In the genomic region with DNA sequence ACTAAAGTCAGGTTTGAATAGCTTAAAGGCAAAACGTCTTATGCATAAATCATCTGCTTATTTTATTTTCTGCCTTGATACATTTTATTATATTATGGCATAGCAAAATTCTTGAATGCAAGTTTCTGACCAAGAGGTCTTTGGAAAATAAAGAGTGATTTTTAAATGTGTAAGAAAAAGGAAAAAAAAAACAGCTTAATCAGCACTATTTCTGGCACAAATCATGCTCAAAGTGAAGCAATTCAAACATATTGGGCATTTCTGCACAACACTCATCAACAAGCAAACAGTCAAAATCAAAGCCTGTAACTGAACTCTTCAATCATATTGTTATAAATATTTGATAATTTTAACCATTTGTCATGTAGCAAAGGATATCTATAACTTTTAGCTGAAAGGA, we compare ENCODE assay signal across 40 cellular contexts.
"Had no signal": no experiment of that assay in that cellular context is flagged by ENCODE, and none has a peak within 500 bp of the region (broad histone marks: within the 10 kb centered on the region; RNA-seq: fewer than 3 reads in every experiment).

No MANE protein-coding gene starts in this region.

- H3K9me3 ChIP-seq: gastroesophageal sphincter, pancreas, prostate gland, sigmoid colon, uterus had no signal

- H3K27me3 Mint-ChIP-seq: activated CD4-positive, alpha-beta memory T cell treated with anti-CD3 and anti-CD28 coated beads for 36 hours; activated CD4-positive, alpha-beta T cell treated with anti-CD3 and anti-CD28 coated beads, Interleukin-2, amount 10 ng/mL, durations not matched to agents 24 days and 14 days; activated naive CD4-positive, alpha-beta T cell treated with anti-CD3 and anti-CD28 coated beads, Interleukin-2, amount 10 ng/mL, durations not matched to agents 7 days and 5 days; activated naive CD8-positive, alpha-beta T cell treated with anti-CD3 and anti-CD28 coated beads, Interleukin-2, amount 10 ng/mL, durations not matched to agents 7 days and 5 days; naive B cell; stimulated activated memory B cell treated with anti-CD40 and anti-IgM and Interleukin-4, amounts not matched to agents 10 μg/mL and 1 μg/mL and 100 μg/mL, for 72 hours; stimulated activated naive CD8-positive, alpha-beta T cell treated with anti-CD3 and anti-CD28 coated beads, Interleukin-15, amount 100 ng/mL, for 72 hours; T-helper 17 cell; type B pancreatic cell had no signal

- H3K27me3 ChIP-seq: cardiac muscle cell, dorsolateral prefrontal cortex, gastroesophageal sphincter, pancreas, sigmoid colon, uterus had no signal

- ATAC-seq: gastroesophageal sphincter; left cardiac atrium; stimulated activated memory B cell treated with anti-CD40 and anti-IgM and Interleukin-4, amounts not matched to agents 10 μg/mL and 1 μg/mL and 100 μg/mL, for 72 hours; stimulated activated naive CD8-positive, alpha-beta T cell treated with anti-CD3 and anti-CD28 coated beads, Interleukin-15, amount 100 ng/mL, for 72 hours; T-helper 17 cell had no signal

- FAIRE-seq: keratinocyte, pancreas had no signal

- H3K36me3 ChIP-seq: cardiac muscle cell, gastroesophageal sphincter, pancreas, prostate gland, sigmoid colon, uterus had no signal

- H3K27ac ChIP-seq: cardiac muscle cell, coronary artery, gastroesophageal sphincter, pancreas, prostate gland, sigmoid colon, uterus had no signal

- H3K9me3 Mint-ChIP-seq: activated CD4-positive, alpha-beta memory T cell treated with anti-CD3 and anti-CD28 coated beads for 36 hours; activated CD4-positive, alpha-beta T cell treated with anti-CD3 and anti-CD28 coated beads, Interleukin-2, amount 10 ng/mL, durations not matched to agents 24 days and 14 days; activated naive CD4-positive, alpha-beta T cell treated with anti-CD3 and anti-CD28 coated beads, Interleukin-2, amount 10 ng/mL, durations not matched to agents 7 days and 5 days; activated naive CD8-positive, alpha-beta T cell treated with anti-CD3 and anti-CD28 coated beads, Interleukin-2, amount 10 ng/mL, durations not matched to agents 7 days and 5 days; activated T-helper 1 cell treated with anti-CD3 and anti-CD28 coated beads, Interleukin-12 subunit alpha, Interleukin-12 subunit beta, Interleukin-2, Interleukin-4 antibody, amounts not matched to agents 30 ng/mL and 10 ng/mL and 1 ng/mL, durations not matched to agents 14 hours and 24 hours and 36 hours; mesothelial cell of epicardium; naive B cell; nephron progenitor cell; stimulated activated memory B cell treated with anti-CD40 and anti-IgM and Interleukin-4, amounts not matched to agents 10 μg/mL and 1 μg/mL and 100 μg/mL, for 72 hours; stimulated activated naive CD8-positive, alpha-beta T cell treated with anti-CD3 and anti-CD28 coated beads, Interleukin-15, amount 100 ng/mL, for 72 hours; type B pancreatic cell had no signal

- DNase-seq: activated CD4-positive, alpha-beta memory T cell treated with anti-CD3 and anti-CD28 coated beads for 36 hours; activated CD4-positive, alpha-beta T cell treated with anti-CD3 and anti-CD28 coated beads, Interleukin-2, amount 10 ng/mL, durations not matched to agents 24 days and 14 days; activated CD4-positive, CD25-positive, alpha-beta regulatory T cell treated with anti-CD3 and anti-CD28 coated beads, Interleukin-2, amount 50 U/mL, for 72 hours; activated CD8-positive, alpha-beta memory T cell treated with anti-CD3 and anti-CD28 coated beads, Interleukin-2, amount 50 U/mL, for 4 hours; activated effector memory CD4-positive, alpha-beta T cell treated with anti-CD3 and anti-CD28 coated beads, Interleukin-2, amount 50 U/mL, for 16 hours; activated naive CD4-positive, alpha-beta T cell treated with anti-CD3 and anti-CD28 coated beads, Interleukin-2, amount 10 ng/mL, durations not matched to agents 7 days and 5 days; activated naive CD8-positive, alpha-beta T cell treated with anti-CD3 and anti-CD28 coated beads, Interleukin-2, amount 10 ng/mL, durations not matched to agents 7 days and 5 days; activated T-cell treated with anti-CD3 and anti-CD28 coated beads, Interleukin-2, amount 50 U/mL, for 1 hour; amniotic stem cell; cerebellar nuclear complex; dorsolateral prefrontal cortex; effector memory CD4-positive, alpha-beta T cell; erythroblast; head of caudate nucleus; hippocampal formation; left cardiac atrium; mammary epithelial cell; naive B cell; nephron progenitor cell; pancreas; retina; sigmoid colon; small intestine; stimulated activated CD4-positive, alpha-beta T cell treated with anti-CD3 and anti-CD28 coated beads, Interleukin-1b, Interleukin-23, amount 100 ng/mL, for 48 hours; stimulated activated CD4-positive, alpha-beta T cell treated with anti-CD3 and anti-CD28 coated beads, Interleukin-4, amount 100 ng/mL, for 4 hours; stimulated activated CD8-positive, alpha-beta memory T cell treated with anti-CD3 and anti-CD28 coated beads, Interleukin-4, amount 100 ng/mL, for 48 hours; stimulated activated naive CD8-positive, alpha-beta T cell treated with anti-CD3 and anti-CD28 coated beads, Interleukin-15, amount 100 ng/mL, for 72 hours; substantia nigra; T-helper 17 cell; T1000; uterus had no signal

- H3K36me3 Mint-ChIP-seq: activated CD4-positive, alpha-beta memory T cell treated with anti-CD3 and anti-CD28 coated beads for 36 hours; naive B cell; stimulated activated memory B cell treated with anti-CD40 and anti-IgM and Interleukin-4, amounts not matched to agents 10 μg/mL and 1 μg/mL and 100 μg/mL, for 72 hours had no signal

- H3K4me1 Mint-ChIP-seq: stimulated activated memory B cell treated with anti-CD40 and anti-IgM and Interleukin-4, amounts not matched to agents 10 μg/mL and 1 μg/mL and 100 μg/mL, for 72 hours had no signal

- H3K27ac Mint-ChIP-seq: activated CD4-positive, alpha-beta memory T cell treated with anti-CD3 and anti-CD28 coated beads for 36 hours; activated CD4-positive, alpha-beta T cell treated with anti-CD3 and anti-CD28 coated beads, Interleukin-2, amount 10 ng/mL, durations not matched to agents 24 days and 14 days; activated naive CD4-positive, alpha-beta T cell treated with anti-CD3 and anti-CD28 coated beads, Interleukin-2, amount 10 ng/mL, durations not matched to agents 7 days and 5 days; activated naive CD8-positive, alpha-beta T cell treated with anti-CD3 and anti-CD28 coated beads, Interleukin-2, amount 10 ng/mL, durations not matched to agents 7 days and 5 days; activated T-helper 1 cell treated with anti-CD3 and anti-CD28 coated beads, Interleukin-12 subunit alpha, Interleukin-12 subunit beta, Interleukin-2, Interleukin-4 antibody, amounts not matched to agents 30 ng/mL and 10 ng/mL and 1 ng/mL, durations not matched to agents 14 hours and 24 hours and 36 hours; naive B cell; nephron progenitor cell; stimulated activated memory B cell treated with anti-CD40 and anti-IgM and Interleukin-4, amounts not matched to agents 10 μg/mL and 1 μg/mL and 100 μg/mL, for 72 hours; stimulated activated naive CD8-positive, alpha-beta T cell treated with anti-CD3 and anti-CD28 coated beads, Interleukin-15, amount 100 ng/mL, for 72 hours; T-helper 17 cell; type B pancreatic cell had no signal

- H3K4me1 ChIP-seq: gastroesophageal sphincter, prostate gland, sigmoid colon, uterus had no signal

- H3K4me3 ChIP-seq: cardiac muscle cell, coronary artery, gastroesophageal sphincter, pancreas, prostate gland, sigmoid colon, uterus had no signal

- H3K4me3 Mint-ChIP-seq: activated CD4-positive, alpha-beta memory T cell treated with anti-CD3 and anti-CD28 coated beads for 36 hours; activated CD4-positive, alpha-beta T cell treated with anti-CD3 and anti-CD28 coated beads, Interleukin-2, amount 10 ng/mL, durations not matched to agents 24 days and 14 days; activated naive CD4-positive, alpha-beta T cell treated with anti-CD3 and anti-CD28 coated beads, Interleukin-2, amount 10 ng/mL, durations not matched to agents 7 days and 5 days; activated naive CD8-positive, alpha-beta T cell treated with anti-CD3 and anti-CD28 coated beads, Interleukin-2, amount 10 ng/mL, durations not matched to agents 7 days and 5 days; activated T-helper 1 cell treated with anti-CD3 and anti-CD28 coated beads, Interleukin-12 subunit alpha, Interleukin-12 subunit beta, Interleukin-2, Interleukin-4 antibody, amounts not matched to agents 30 ng/mL and 10 ng/mL and 1 ng/mL, durations not matched to agents 14 hours and 24 hours and 36 hours; mesothelial cell of epicardium; nephron progenitor cell; stimulated activated memory B cell treated with anti-CD40 and anti-IgM and Interleukin-4, amounts not matched to agents 10 μg/mL and 1 μg/mL and 100 μg/mL, for 72 hours; stimulated activated naive CD8-positive, alpha-beta T cell treated with anti-CD3 and anti-CD28 coated beads, Interleukin-15, amount 100 ng/mL, for 72 hours; T-helper 17 cell; type B pancreatic cell had no signal
